ENCODE assay signal across 2 cellular contexts in the genomic region with DNA sequence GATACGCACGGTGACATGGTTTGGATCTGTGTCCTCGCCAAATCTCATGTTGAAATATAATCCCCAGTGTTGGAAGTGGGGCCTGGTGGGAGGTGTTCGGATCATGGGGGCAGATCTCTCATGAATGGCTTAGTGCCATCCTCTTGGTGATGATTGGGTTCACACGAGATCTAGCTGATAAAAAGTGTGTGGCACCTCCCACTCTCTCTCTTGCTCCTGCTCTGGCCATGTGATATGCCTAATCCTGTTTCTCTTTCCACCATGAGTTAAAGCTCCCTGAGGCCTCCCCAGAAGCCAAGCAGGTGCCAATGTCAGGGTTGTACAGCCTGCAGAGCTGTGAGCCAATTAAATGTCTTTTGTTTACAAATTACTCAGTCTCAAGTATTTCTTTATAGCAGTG.
TF ChIP-seq lines count a peak whose summit lies in the region.

No MANE protein-coding gene starts in this region.

TF ChIP-seq in liver, 16 proteins besides CTCF, POLR2A, EP300 and RAD21 (continued from another document):
- TF ChIP-seq FOXA2 (IDR thresholded peaks at IDR 0.05) (peak; percentile 8), TAF1 (conservative IDR thresholded peaks at IDR 0.05) (no peak), RXRA (IDR thresholded peaks at IDR 0.05) (no peak)
TF ChIP-seq in liver: peak in this region for 1.

TF ChIP-seq in HepG2, 621 proteins besides CTCF, POLR2A, EP300 and RAD21:
- TF ChIP-seq, protein P1, sequence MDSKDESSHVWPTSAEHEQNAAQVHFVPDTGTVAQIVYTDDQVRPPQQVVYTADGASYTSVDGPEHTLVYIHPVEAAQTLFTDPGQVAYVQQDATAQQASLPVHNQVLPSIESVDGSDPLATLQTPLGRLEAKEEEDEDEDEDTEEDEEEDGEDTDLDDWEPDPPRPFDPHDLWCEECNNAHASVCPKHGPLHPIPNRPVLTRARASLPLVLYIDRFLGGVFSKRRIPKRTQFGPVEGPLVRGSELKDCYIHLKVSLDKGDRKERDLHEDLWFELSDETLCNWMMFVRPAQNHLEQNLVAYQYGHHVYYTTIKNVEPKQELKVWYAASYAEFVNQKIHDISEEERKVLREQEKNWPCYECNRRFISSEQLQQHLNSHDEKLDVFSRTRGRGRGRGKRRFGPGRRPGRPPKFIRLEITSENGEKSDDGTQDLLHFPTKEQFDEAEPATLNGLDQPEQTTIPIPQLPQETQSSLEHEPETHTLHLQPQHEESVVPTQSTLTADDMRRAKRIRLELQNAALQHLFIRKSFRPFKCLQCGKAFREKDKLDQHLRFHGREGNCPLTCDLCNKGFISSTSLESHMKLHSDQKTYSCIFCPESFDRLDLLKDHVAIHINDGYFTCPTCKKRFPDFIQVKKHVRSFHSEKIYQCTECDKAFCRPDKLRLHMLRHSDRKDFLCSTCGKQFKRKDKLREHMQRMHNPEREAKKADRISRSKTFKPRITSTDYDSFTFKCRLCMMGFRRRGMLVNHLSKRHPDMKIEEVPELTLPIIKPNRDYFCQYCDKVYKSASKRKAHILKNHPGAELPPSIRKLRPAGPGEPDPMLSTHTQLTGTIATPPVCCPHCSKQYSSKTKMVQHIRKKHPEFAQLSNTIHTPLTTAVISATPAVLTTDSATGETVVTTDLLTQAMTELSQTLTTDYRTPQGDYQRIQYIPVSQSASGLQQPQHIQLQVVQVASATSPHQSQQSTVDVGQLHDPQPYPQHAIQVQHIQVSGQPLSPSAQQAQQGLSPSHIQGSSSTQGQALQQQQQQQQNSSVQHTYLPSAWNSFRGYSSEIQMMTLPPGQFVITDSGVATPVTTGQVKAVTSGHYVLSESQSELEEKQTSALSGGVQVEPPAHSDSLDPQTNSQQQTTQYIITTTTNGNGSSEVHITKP (CRISPR knock-in tag; IDR thresholded peaks at IDR 0.05; ENCODE audit: low read depth): no peak
- TF ChIP-seq, protein P2, sequence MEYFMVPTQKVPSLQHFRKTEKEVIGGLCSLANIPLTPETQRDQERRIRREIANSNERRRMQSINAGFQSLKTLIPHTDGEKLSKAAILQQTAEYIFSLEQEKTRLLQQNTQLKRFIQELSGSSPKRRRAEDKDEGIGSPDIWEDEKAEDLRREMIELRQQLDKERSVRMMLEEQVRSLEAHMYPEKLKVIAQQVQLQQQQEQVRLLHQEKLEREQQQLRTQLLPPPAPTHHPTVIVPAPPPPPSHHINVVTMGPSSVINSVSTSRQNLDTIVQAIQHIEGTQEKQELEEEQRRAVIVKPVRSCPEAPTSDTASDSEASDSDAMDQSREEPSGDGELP (IDR thresholded peaks at IDR 0.05; ENCODE audit: borderline replicate concordance, low read depth): no peak
- TF ChIP-seq ARNTL (CRISPR knock-in tag; IDR thresholded peaks at IDR 0.05) (no peak), ZNF572 (CRISPR knock-in tag; IDR thresholded peaks at IDR 0.05) (no peak), SMAD1 (CRISPR knock-in tag; IDR thresholded peaks at IDR 0.05; ENCODE audit: borderline replicate concordance, low read depth) (no peak), ZNF674 (CRISPR knock-in tag; IDR thresholded peaks at IDR 0.05; ENCODE audit: low read depth) (no peak), ZNF101 (CRISPR knock-in tag; IDR thresholded peaks at IDR 0.05; ENCODE audit: borderline replicate concordance, low read depth) (no peak), TOE1 (CRISPR knock-in tag; IDR thresholded peaks at IDR 0.05) (no peak), ZNF432 (CRISPR knock-in tag; IDR thresholded peaks at IDR 0.05; ENCODE audit: borderline replicate concordance) (no peak), ZNF563 (CRISPR knock-in tag; IDR thresholded peaks at IDR 0.05) (no peak), ZNF749 (CRISPR knock-in tag; IDR thresholded peaks at IDR 0.05; ENCODE audit: borderline replicate concordance) (no peak), ZNF350 (CRISPR knock-in tag; IDR thresholded peaks at IDR 0.05; ENCODE audit: borderline replicate concordance, low read depth) (no peak), IKZF4 (CRISPR knock-in tag; IDR thresholded peaks at IDR 0.05; ENCODE audit: borderline replicate concordance, low read depth, not compliant biosample characterization) (no peak), SKI (IDR thresholded peaks at IDR 0.05; ENCODE audit: partially characterized antibody) (no peak), HNF4A (CRISPR knock-in tag; IDR thresholded peaks at IDR 0.05) (no peak)
- TF ChIP-seq, protein P3, sequence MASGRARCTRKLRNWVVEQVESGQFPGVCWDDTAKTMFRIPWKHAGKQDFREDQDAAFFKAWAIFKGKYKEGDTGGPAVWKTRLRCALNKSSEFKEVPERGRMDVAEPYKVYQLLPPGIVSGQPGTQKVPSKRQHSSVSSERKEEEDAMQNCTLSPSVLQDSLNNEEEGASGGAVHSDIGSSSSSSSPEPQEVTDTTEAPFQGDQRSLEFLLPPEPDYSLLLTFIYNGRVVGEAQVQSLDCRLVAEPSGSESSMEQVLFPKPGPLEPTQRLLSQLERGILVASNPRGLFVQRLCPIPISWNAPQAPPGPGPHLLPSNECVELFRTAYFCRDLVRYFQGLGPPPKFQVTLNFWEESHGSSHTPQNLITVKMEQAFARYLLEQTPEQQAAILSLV (CRISPR knock-in tag; IDR thresholded peaks at IDR 0.05; ENCODE audit: borderline replicate concordance): no peak
